ENCODE assay signal across 12 cellular contexts in the genomic region with DNA sequence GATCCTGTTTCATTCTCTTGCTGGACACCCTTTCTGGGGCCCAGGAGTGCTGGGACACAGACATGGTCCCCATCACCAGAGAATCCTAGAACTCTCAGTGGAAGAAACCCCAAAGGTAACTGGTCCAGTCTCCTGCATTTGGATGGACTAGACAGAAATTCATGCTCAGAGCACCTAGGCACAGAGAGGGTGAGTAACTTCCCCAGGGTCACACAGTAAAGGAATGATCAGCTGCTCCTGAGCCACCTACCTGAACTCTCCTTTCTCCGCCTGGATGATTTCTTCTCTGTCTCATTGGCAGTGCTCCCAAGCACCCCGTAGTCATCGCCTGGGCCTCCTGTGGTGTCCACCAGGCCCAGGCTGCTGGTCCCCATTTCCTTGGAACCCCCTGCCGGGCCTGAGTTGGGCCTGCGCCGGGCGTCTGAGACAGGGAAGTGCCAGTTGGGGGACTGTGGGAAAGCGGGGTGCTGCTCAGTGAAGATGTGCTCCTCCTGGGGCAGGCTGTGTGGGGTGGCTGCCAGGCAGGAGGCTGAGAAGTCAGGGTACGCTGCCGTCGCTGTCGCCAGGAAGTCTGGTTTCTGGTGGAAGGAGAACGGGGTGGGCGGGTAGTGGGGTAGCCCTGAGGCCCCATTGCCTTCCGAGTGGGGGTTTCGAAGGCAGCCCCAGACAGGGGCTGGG. TPM values are rescaled to one million over a fixed set of nuclear protein-coding genes. Genes with fewer than 3 reads are reported as not detected.
DNase-seq lines count a peak whose midpoint lies in the region; ATAC-seq and TF ChIP-seq lines count a peak whose summit lies in the region.
"Had no signal": no experiment of that assay in that cellular context is flagged by ENCODE, and none has a peak within 500 bp of the region (broad histone marks: within the 10 kb centered on the region; RNA-seq: fewer than 3 reads in every experiment).

No MANE protein-coding gene starts in this region.

- no peaks in the 10 kb centered on the region for H3K9me3 Mint-ChIP-seq in activated CD8-positive, alpha-beta T cell treated with anti-CD3 and anti-CD28 coated beads for 36 hours
- H3K9me3 Mint-ChIP-seq in nephron: no peaks in the 10 kb centered on the region
- no peaks in the 10 kb centered on the region for H3K9me3 Mint-ChIP-seq in chondrocyte (ENCODE audit: low read depth)
- H3K9me3 Mint-ChIP-seq: CD14-positive monocyte had no signal

- intact Hi-C loops in activated CD8-positive, alpha-beta T cell treated with anti-CD3 and anti-CD28 coated beads for 36 hours (cut with micrococcal nuclease): no loop called here

- CTCF ChIA-PET in activated CD8-positive, alpha-beta T cell treated with anti-CD3 and anti-CD28 coated beads for 36 hours (lab: Charles Lee): interaction anchor here (1.4 kb wide), 1 partner anchor 13 kb away, joined by 5 read pairs; no protein-coding TSS in a partner anchor

- H3K36me3 Mint-ChIP-seq in activated CD8-positive, alpha-beta T cell treated with anti-CD3 and anti-CD28 coated beads for 36 hours (ENCODE audit: low read depth): no peaks in the 10 kb centered on the region
- H3K36me3 Mint-ChIP-seq in nephron (ENCODE audit: low read depth) (no peaks in the 10 kb centered on the region), chondrocyte (ENCODE audit: low read depth) (no peaks in the 10 kb centered on the region)
- H3K36me3 Mint-ChIP-seq: CD14-positive monocyte had no signal

- DNase-seq in stimulated activated CD4-positive, alpha-beta T cell treated with anti-CD3 and anti-CD28 coated beads, Interleukin-1b, Interleukin-23, amount 100 ng/mL, for 48 hours: peak; percentile 16
- no peak for DNase-seq in stimulated activated CD4-positive, alpha-beta T cell treated with anti-CD3 and anti-CD28 coated beads, Interleukin-2, amount 100 ng/mL, for 48 hours
- DNase-seq in activated CD8-positive, alpha-beta T cell treated with anti-CD3 and anti-CD28 coated beads for 36 hours: peak; percentile 37
- no peak for DNase-seq in GM19238 (ENCODE audit: insufficient read length, low spot score)
- DNase-seq in chondrocyte (ENCODE audit: low spot score): no peak
- DNase-seq: dorsolateral prefrontal cortex, NCI-H1930, RPMI8226 had no signal

- H3K27ac Mint-ChIP-seq in activated CD8-positive, alpha-beta T cell treated with anti-CD3 and anti-CD28 coated beads for 36 hours: no peak overlapping the region
- H3K27ac Mint-ChIP-seq in nephron (peak overlapping the region; percentile 88 to 97 (median 90)), chondrocyte (ENCODE audit: unreplicated experiment) (no peak overlapping the region)

- peak overlapping the region; percentile 11 for H3K4me3 Mint-ChIP-seq in activated CD8-positive, alpha-beta T cell treated with anti-CD3 and anti-CD28 coated beads for 36 hours
- H3K4me3 Mint-ChIP-seq in nephron (peak overlapping the region; percentile 75 to 86 (median 77)), chondrocyte (ENCODE audit: unreplicated experiment) (no peak overlapping the region)
- H3K4me3 Mint-ChIP-seq: CD14-positive monocyte had no signal

- TF ChIP-seq CTCF in activated CD8-positive, alpha-beta T cell treated with anti-CD3 and anti-CD28 coated beads for 36 hours (IDR thresholded peaks at IDR 0.05): no peak
- no peak for TF ChIP-seq CTCF in nephron (IDR thresholded peaks at IDR 0.05; ENCODE audit: unreplicated experiment in 3 of 3)
- TF ChIP-seq CTCF in chondrocyte (IDR thresholded peaks at IDR 0.05): no peak

- peak; percentile 31 for ATAC-seq in activated CD8-positive, alpha-beta T cell treated with anti-CD3 and anti-CD28 coated beads for 36 hours
- no peak for ATAC-seq in HG02938 (IDR thresholded peaks at IDR 0.05; ENCODE audit: unreplicated experiment)

- peaks cover 31% of the 10 kb centered on the region for H3K4me1 Mint-ChIP-seq in activated CD8-positive, alpha-beta T cell treated with anti-CD3 and anti-CD28 coated beads for 36 hours (ENCODE audit: low read depth)
- H3K4me1 Mint-ChIP-seq in nephron: peaks cover 76% of the 10 kb centered on the region
- peaks cover 20% of the 10 kb centered on the region for H3K4me1 Mint-ChIP-seq in chondrocyte (ENCODE audit: low read depth)

- H3K27me3 Mint-ChIP-seq in activated CD8-positive, alpha-beta T cell treated with anti-CD3 and anti-CD28 coated beads for 36 hours: peaks cover 7% of the 10 kb centered on the region
- H3K27me3 Mint-ChIP-seq in nephron (ENCODE audit: low read depth) (peaks cover 12% of the 10 kb centered on the region), chondrocyte (ENCODE audit: low read depth) (no peaks in the 10 kb centered on the region)

- POLR2A ChIA-PET in activated CD8-positive, alpha-beta T cell treated with anti-CD3 and anti-CD28 coated beads for 36 hours (lab: Charles Lee): no interaction called here

RNA-seq across cellular contexts. Expression of a gene that starts 0.8 kb away (rescaled TPM):
- under 1 TPM; 0.45 to 0.47 TPM for total RNA-seq in activated CD8-positive, alpha-beta T cell treated with anti-CD3 and anti-CD28 coated beads for 36 hours
- total RNA-seq in chondrocyte: 0.07 TPM in 1 of 3 replicates, not detected in the others
- total RNA-seq: dorsolateral prefrontal cortex, MCF 10A had no signal

Comparison
In these comparisons a context has a peak if more than half of its experiments do, and no peak if none do; other contexts are left out.
1. DNase-seq: peak in stimulated activated CD4-positive, alpha-beta T cell treated with anti-CD3 and anti-CD28 coated beads, Interleukin-1b, Interleukin-23, amount 100 ng/mL, for 48 hours (single experiment) and activated CD8-positive, alpha-beta T cell treated with anti-CD3 and anti-CD28 coated beads for 36 hours (single experiment); none in stimulated activated CD4-positive, alpha-beta T cell treated with anti-CD3 and anti-CD28 coated beads, Interleukin-2, amount 100 ng/mL, for 48 hours (0 of 2), GM19238 (single experiment) and chondrocyte (single experiment).
2. H3K27ac Mint-ChIP-seq: peak in nephron (3 of 3); none in activated CD8-positive, alpha-beta T cell treated with anti-CD3 and anti-CD28 coated beads for 36 hours (single experiment) and chondrocyte (single experiment).